ENCODE assay signal across 17 cellular contexts in the genomic region with DNA sequence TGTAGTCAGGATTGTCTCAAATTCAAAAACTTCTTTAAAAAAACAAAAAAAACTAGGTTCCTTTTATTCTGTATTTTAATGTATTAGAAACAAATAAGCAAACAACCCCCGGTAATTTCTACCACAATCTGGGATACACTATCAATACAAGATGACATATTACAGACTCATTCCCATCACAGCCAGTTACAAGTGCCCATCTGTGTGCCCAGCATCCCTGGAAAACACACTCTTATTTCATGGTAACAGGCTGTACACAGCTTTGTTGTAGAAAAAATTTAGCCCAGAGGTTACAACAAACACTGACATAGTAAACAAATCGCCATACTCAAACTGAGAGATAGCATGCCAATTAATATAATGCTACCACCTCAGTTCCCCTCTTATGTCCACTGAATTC.
"Had no signal": no experiment of that assay in that cellular context is flagged by ENCODE, and none has a peak within 500 bp of the region (broad histone marks: within the 10 kb centered on the region; RNA-seq: fewer than 3 reads in every experiment).

No MANE protein-coding gene starts in this region.

- H3K4me1 ChIP-seq: right atrium auricular region, transverse colon had no signal

- H3K27me3 Mint-ChIP-seq: naive thymus-derived CD8-positive, alpha-beta T cell had no signal

- H3K4me3 ChIP-seq: coronary artery, hepatocyte, right atrium auricular region, thoracic aorta, transverse colon had no signal

- H3K36me3 ChIP-seq: thoracic aorta had no signal

- H3K9me3 Mint-ChIP-seq: naive thymus-derived CD8-positive, alpha-beta T cell had no signal

- H3K9me3 ChIP-seq: neutrophil, right atrium auricular region, thoracic aorta, transverse colon had no signal

- H3K27me3 ChIP-seq: hepatocyte, neutrophil, right atrium auricular region, transverse colon had no signal

- DNase-seq: effector CD8-positive, alpha-beta T cell; foreskin melanocyte; head of caudate nucleus; kidney glomerular epithelial cell; mammary epithelial cell; naive thymus-derived CD8-positive, alpha-beta T cell; posterior cingulate gyrus; small intestine; stimulated activated CD4-positive, alpha-beta T cell treated with anti-CD3 and anti-CD28 coated beads, Interleukin-2, amount 100 ng/mL, for 48 hours; stimulated activated naive CD4-positive, alpha-beta T cell treated with Interleukin-2 at 50 U/mL for 16 hours; transverse colon had no signal

- H3K27ac ChIP-seq: coronary artery, hepatocyte, neutrophil, right atrium auricular region, thoracic aorta, transverse colon had no signal

- ATAC-seq: left lobe of liver; naive thymus-derived CD8-positive, alpha-beta T cell had no signal

- H3K4me3 Mint-ChIP-seq: naive thymus-derived CD8-positive, alpha-beta T cell had no signal
